28 cellular contexts compared by ENCODE assay signal in the genomic region with DNA sequence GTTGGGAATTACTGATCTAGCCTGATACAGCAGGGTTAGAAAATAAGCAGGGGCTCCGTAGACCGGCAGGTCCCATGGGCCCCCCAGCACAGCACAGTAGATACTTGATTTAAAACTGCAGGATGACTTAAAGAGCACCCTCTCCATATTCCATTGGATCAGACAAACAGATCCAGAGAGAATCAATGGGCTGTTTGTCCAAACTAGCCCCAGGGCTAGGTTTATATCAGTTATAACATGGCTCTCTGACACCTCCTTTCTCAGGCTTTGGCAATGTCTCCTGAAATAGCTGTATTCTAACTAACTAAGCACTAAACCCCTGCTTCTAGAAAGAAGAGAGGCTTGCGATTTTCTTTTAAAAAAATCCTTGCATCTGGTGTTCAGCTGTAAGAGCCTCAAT.
"Had no signal": no experiment of that assay in that cellular context is flagged by ENCODE, and none has a peak within 500 bp of the region (broad histone marks: within the 10 kb centered on the region; RNA-seq: fewer than 3 reads in every experiment).

No MANE protein-coding gene starts in this region.

- H3K79me2 ChIP-seq: parathyroid adenoma had no signal

- ATAC-seq: natural killer cell; psoas muscle; right cardiac atrium; right lobe of liver; stimulated activated effector memory CD8-positive, alpha-beta T cell treated with anti-CD3 and anti-CD28 coated beads, Interleukin-12 subunit alpha, Interleukin-12 subunit beta, amount 100 ng/mL, for 72 hours; stimulated activated naive B cell treated with anti-CD40 and anti-IgM and Interleukin-4, amounts not matched to agents 10 μg/mL and 1 μg/mL and 100 μg/mL, for 72 hours had no signal

- H3K27ac ChIP-seq: neural progenitor cell, ovary, parathyroid adenoma, psoas muscle, right lobe of liver, sigmoid colon, stomach, thoracic aorta, thyroid gland, tibial nerve, upper lobe of left lung, vagina had no signal

- H3K4me3 ChIP-seq: neural progenitor cell, ovary, psoas muscle, right lobe of liver, sigmoid colon, stomach, thoracic aorta, thyroid gland, tibial nerve, upper lobe of left lung, vagina had no signal

- H3K36me3 Mint-ChIP-seq: natural killer cell; neural progenitor cell; stimulated activated effector memory CD8-positive, alpha-beta T cell treated with anti-CD3 and anti-CD28 coated beads, Interleukin-12 subunit alpha, Interleukin-12 subunit beta, amount 100 ng/mL, for 72 hours had no signal

- H3K27me3 ChIP-seq: neural progenitor cell, ovary, right lobe of liver, sigmoid colon, stomach, thyroid gland, tibial nerve, upper lobe of left lung, vagina had no signal

- H3K4me1 ChIP-seq: neural progenitor cell, parathyroid adenoma, psoas muscle, right lobe of liver, sigmoid colon, stomach, thyroid gland, tibial nerve, upper lobe of left lung, vagina had no signal

- H3K9me3 Mint-ChIP-seq: natural killer cell; stimulated activated effector memory CD8-positive, alpha-beta T cell treated with anti-CD3 and anti-CD28 coated beads, Interleukin-12 subunit alpha, Interleukin-12 subunit beta, amount 100 ng/mL, for 72 hours had no signal

- H3K4me3 Mint-ChIP-seq: natural killer cell; nephron; neural progenitor cell; stimulated activated effector memory CD8-positive, alpha-beta T cell treated with anti-CD3 and anti-CD28 coated beads, Interleukin-12 subunit alpha, Interleukin-12 subunit beta, amount 100 ng/mL, for 72 hours; stimulated activated naive B cell treated with anti-CD40 and anti-IgM and Interleukin-4, amounts not matched to agents 10 μg/mL and 1 μg/mL and 100 μg/mL, for 72 hours; stimulated activated naive CD8-positive, alpha-beta T cell treated with anti-CD3 and anti-CD28 coated beads, Interleukin-15, Interleukin-2, amounts not matched to agents 100 ng/mL and 50 ng/mL, for 24 hours had no signal

- H3K36me3 ChIP-seq: neural progenitor cell, ovary, right lobe of liver, sigmoid colon, stomach, thoracic aorta, thyroid gland, tibial nerve, upper lobe of left lung, vagina had no signal

- DNase-seq: natural killer cell; occipital lobe; ovary; posterior cingulate gyrus; psoas muscle; right cardiac atrium; right lobe of liver; sigmoid colon; small intestine; stimulated activated CD4-positive, alpha-beta T cell treated with anti-CD3 and anti-CD28 coated beads, Interleukin-15, amount 100 ng/mL, for 24 hours; stimulated activated CD4-positive, alpha-beta T cell treated with anti-CD3 and anti-CD28 coated beads, Interleukin-2, amount 100 ng/mL, for 24 hours; stimulated activated CD4-positive, alpha-beta T cell treated with anti-CD3 and anti-CD28 coated beads, Interleukin-2, amount 100 ng/mL, for 48 hours; stimulated activated CD4-positive, alpha-beta T cell treated with anti-CD3 and anti-CD28 coated beads, Interleukin-4, amount 100 ng/mL, for 24 hours; stimulated activated naive B cell treated with anti-CD40 and anti-IgM and Interleukin-4, amounts not matched to agents 10 μg/mL and 1 μg/mL and 100 μg/mL, for 72 hours; stimulated activated naive CD4-positive, alpha-beta T cell treated with Interleukin-2 at 50 U/mL for 16 hours; stomach; thyroid gland; trophoblast cell; upper lobe of left lung had no signal

- H3K27ac Mint-ChIP-seq: natural killer cell; nephron; progenitor cell of endocrine pancreas; stimulated activated effector memory CD8-positive, alpha-beta T cell treated with anti-CD3 and anti-CD28 coated beads, Interleukin-12 subunit alpha, Interleukin-12 subunit beta, amount 100 ng/mL, for 72 hours; stimulated activated naive B cell treated with anti-CD40 and anti-IgM and Interleukin-4, amounts not matched to agents 10 μg/mL and 1 μg/mL and 100 μg/mL, for 72 hours; stimulated activated naive CD8-positive, alpha-beta T cell treated with anti-CD3 and anti-CD28 coated beads, Interleukin-15, Interleukin-2, amounts not matched to agents 100 ng/mL and 50 ng/mL, for 24 hours had no signal

- H3K9me3 ChIP-seq: ovary, right lobe of liver, thoracic aorta, thyroid gland, vagina had no signal

- H3K4me1 Mint-ChIP-seq: natural killer cell; nephron; neural progenitor cell; stimulated activated effector memory CD8-positive, alpha-beta T cell treated with anti-CD3 and anti-CD28 coated beads, Interleukin-12 subunit alpha, Interleukin-12 subunit beta, amount 100 ng/mL, for 72 hours; stimulated activated naive B cell treated with anti-CD40 and anti-IgM and Interleukin-4, amounts not matched to agents 10 μg/mL and 1 μg/mL and 100 μg/mL, for 72 hours had no signal

- H3K27me3 Mint-ChIP-seq: progenitor cell of endocrine pancreas had no signal

- H3K4me2 ChIP-seq: neural progenitor cell had no signal

- H2AFZ ChIP-seq: neural progenitor cell, parathyroid adenoma had no signal

- H3K9ac ChIP-seq: neural progenitor cell, parathyroid adenoma had no signal
